8 cellular contexts compared by ENCODE assay signal in genomic region chr19:18558202-18558555, GRCh38.
A peak's percentile ranks its signal among the peaks of the same experiment; 100 is the strongest.
DNase-seq lines count a peak whose midpoint lies in the region.

No MANE protein-coding gene starts in this region.

- H3K4me1 ChIP-seq in iPS-20b (ENCODE audit: insufficient read depth, low read length) (peaks cover 4% of the 10 kb centered on the region), stomach smooth muscle (ENCODE audit: control insufficient read depth, insufficient read depth, low read length) (peaks cover 13% of the 10 kb centered on the region)

- CTCF ChIA-PET in activated naive CD4-positive, alpha-beta T cell treated with anti-CD3 and anti-CD28 coated beads, Interleukin-2, amount 10 ng/mL, durations not matched to agents 7 days and 5 days (lab: Charles Lee): interaction anchor here (1.3 to 3.9 kb wide), 4 partner anchors 14 to 107 kb away, joined by 4 to 14 read pairs (median 8); partner anchors contain the start of genes FKBP8 and REX1BD

- DNase-seq in T-helper 1 cell (no peak), NCI-H446 (lab: John Stamatoyannopoulos, UW) (no peak), NCI-H2227 (lab: John Stamatoyannopoulos, UW; ENCODE audit: unreplicated experiment) (no peak), germinal center (ENCODE audit: low spot score) (no peak)
- DNase-seq in activated naive CD4-positive, alpha-beta T cell treated with anti-CD3 and anti-CD28 coated beads, Interleukin-2, amount 10 ng/mL, durations not matched to agents 7 days and 5 days: no peak

- peaks cover 8% of the 10 kb centered on the region for H3K36me3 Mint-ChIP-seq in T-helper 1 cell treated with Interleukin-12 subunit alpha and Interleukin-12 subunit beta and Interleukin-4 antibody, amounts not matched to agents 30 μg/mL and 1 μg/mL, for 36 hours (ENCODE audit: low read depth)
- peaks cover 10% of the 10 kb centered on the region for H3K36me3 Mint-ChIP-seq in activated naive CD4-positive, alpha-beta T cell treated with anti-CD3 and anti-CD28 coated beads, Interleukin-2, amount 10 ng/mL, durations not matched to agents 7 days and 5 days

- peaks cover 18% of the 10 kb centered on the region; the same call in 1 of the 2 replicates for H3K36me3 ChIP-seq in iPS-20b (ENCODE audit: insufficient read depth, low read depth, low read length)
- H3K36me3 ChIP-seq in stomach smooth muscle (ENCODE audit: control insufficient read depth in 2 of 2, insufficient read depth in 2 of 2, low read length in 2 of 2): peaks cover 4 to 6% of the 10 kb centered on the region in 2 donors

- no peak overlapping the region for H3K27ac ChIP-seq in iPS-20b (ENCODE audit: low read length)
- H3K27ac ChIP-seq in stomach smooth muscle (ENCODE audit: low read length): peak overlapping the region; percentile 93

- peak overlapping the region; percentile 90 for H3K4me3 ChIP-seq in iPS-20b (ENCODE audit: low read length)
- H3K4me3 ChIP-seq in stomach smooth muscle (ENCODE audit: low read length in 2 of 2): peak overlapping the region; percentile 92 to 95

- peak overlapping the region; percentile 91 for H3K4me3 Mint-ChIP-seq in T-helper 1 cell treated with Interleukin-12 subunit alpha and Interleukin-12 subunit beta and Interleukin-4 antibody, amounts not matched to agents 30 μg/mL and 1 μg/mL, for 36 hours
- H3K4me3 Mint-ChIP-seq in activated naive CD4-positive, alpha-beta T cell treated with anti-CD3 and anti-CD28 coated beads, Interleukin-2, amount 10 ng/mL, durations not matched to agents 7 days and 5 days: peak overlapping the region; percentile 91

- H3K9me3 ChIP-seq in iPS-20b (ENCODE audit: insufficient read depth, low read depth, low read length) (no peaks in the 10 kb centered on the region), stomach smooth muscle (ENCODE audit: control insufficient read depth in 2 of 2, low read length in 2 of 2) (no peaks in the 10 kb centered on the region)

- peak overlapping the region; percentile 93 for H3K27ac Mint-ChIP-seq in T-helper 1 cell treated with Interleukin-12 subunit alpha and Interleukin-12 subunit beta and Interleukin-4 antibody, amounts not matched to agents 30 μg/mL and 1 μg/mL, for 36 hours
- H3K27ac Mint-ChIP-seq in activated naive CD4-positive, alpha-beta T cell treated with anti-CD3 and anti-CD28 coated beads, Interleukin-2, amount 10 ng/mL, durations not matched to agents 7 days and 5 days: peak overlapping the region; percentile 96

- peak overlapping the region; percentile 76; the same call in 1 of the 2 replicates for H3K9ac ChIP-seq in iPS-20b (ENCODE audit: low read depth, low read length)
- peak overlapping the region; percentile 96 to 99 for H3K9ac ChIP-seq in stomach smooth muscle (ENCODE audit: low read length in 2 of 2)

- no peaks in the 10 kb centered on the region for H3K9me3 Mint-ChIP-seq in T-helper 1 cell treated with Interleukin-12 subunit alpha and Interleukin-12 subunit beta and Interleukin-4 antibody, amounts not matched to agents 30 μg/mL and 1 μg/mL, for 36 hours
- H3K9me3 Mint-ChIP-seq in activated naive CD4-positive, alpha-beta T cell treated with anti-CD3 and anti-CD28 coated beads, Interleukin-2, amount 10 ng/mL, durations not matched to agents 7 days and 5 days: no peaks in the 10 kb centered on the region

- H3K27me3 ChIP-seq in iPS-20b (ENCODE audit: insufficient read depth, low read length) (no peaks in the 10 kb centered on the region), stomach smooth muscle (ENCODE audit: control insufficient read depth in 1 of 2, insufficient read depth in 2 of 2, low read length in 2 of 2) (no peaks in the 10 kb centered on the region)

- H3K4me1 Mint-ChIP-seq in T-helper 1 cell treated with Interleukin-12 subunit alpha and Interleukin-12 subunit beta and Interleukin-4 antibody, amounts not matched to agents 30 μg/mL and 1 μg/mL, for 36 hours (ENCODE audit: low read depth): peaks cover 18% of the 10 kb centered on the region
- peaks cover 25% of the 10 kb centered on the region for H3K4me1 Mint-ChIP-seq in activated naive CD4-positive, alpha-beta T cell treated with anti-CD3 and anti-CD28 coated beads, Interleukin-2, amount 10 ng/mL, durations not matched to agents 7 days and 5 days

- H3K27me3 Mint-ChIP-seq in T-helper 1 cell treated with Interleukin-12 subunit alpha and Interleukin-12 subunit beta and Interleukin-4 antibody, amounts not matched to agents 30 μg/mL and 1 μg/mL, for 36 hours (ENCODE audit: low read depth): no peaks in the 10 kb centered on the region
- H3K27me3 Mint-ChIP-seq in activated naive CD4-positive, alpha-beta T cell treated with anti-CD3 and anti-CD28 coated beads, Interleukin-2, amount 10 ng/mL, durations not matched to agents 7 days and 5 days: no peaks in the 10 kb centered on the region
